In genomic region chr1:44775078-44775929, GRCh38 we compare ENCODE assay signal across 8 cellular contexts. TPM values are rescaled to one million over a fixed set of nuclear protein-coding genes. Genes with fewer than 3 reads are reported as not detected.
DNase-seq lines count a peak whose midpoint lies in the region; ATAC-seq and TF ChIP-seq lines count a peak whose summit lies in the region.

Gene RPS8 (plus strand): TSS chr1:44775540. CDS start chr1:44775597, 57 bp downstream.

- TF ChIP-seq CTCF in ascending aorta (IDR thresholded peaks at IDR 0.05) = no peak
- TF ChIP-seq CTCF in vagina (IDR thresholded peaks at IDR 0.05) = peak in 1 of 3 experiments; percentile 16

- peaks cover 8 to 9% of the 10 kb centered on the region in 2 donors for H3K4me1 ChIP-seq in ascending aorta
- H3K4me1 ChIP-seq in rectal smooth muscle tissue (ENCODE audit: control insufficient read depth, insufficient read depth, low read length) = peaks cover 2% of the 10 kb centered on the region
- H3K4me1 ChIP-seq in vagina = peaks cover 26% of the 10 kb centered on the region

- ATAC-seq in GM18505 (IDR thresholded peaks at IDR 0.05; ENCODE audit: unreplicated experiment) = peak; percentile 73
- peak; percentile 64 for ATAC-seq in HG02943 (IDR thresholded peaks at IDR 0.05; ENCODE audit: low read depth, unreplicated experiment)

- H3K27me3 ChIP-seq in ascending aorta (no peaks in the 10 kb centered on the region), rectal smooth muscle tissue (ENCODE audit: control insufficient read depth, insufficient read depth, low read length) (no peaks in the 10 kb centered on the region), vagina (no peaks in the 10 kb centered on the region)

- no peaks in the 10 kb centered on the region for H3K27me3 Mint-ChIP-seq in T-helper 2 cell treated with Interferon-gamma antibody and Interleukin-4, amounts not matched to agents 5 μg/mL and 100 μg/mL, for 36 hours (ENCODE audit: low read depth)

- H3K36me3 Mint-ChIP-seq in T-helper 2 cell treated with Interferon-gamma antibody and Interleukin-4, amounts not matched to agents 5 μg/mL and 100 μg/mL, for 36 hours (ENCODE audit: low read depth) = peaks cover 46% of the 10 kb centered on the region

- peak; percentile 99 for TF ChIP-seq POLR2A in GM18505 (IDR thresholded peaks at IDR 0.05; ENCODE audit: borderline replicate concordance, extremely low read depth, insufficient read depth, insufficient read length)
- TF ChIP-seq POLR2A in vagina (IDR thresholded peaks at IDR 0.05) = peak in 1 of 2 donors; percentile 89

- no peaks in the 10 kb centered on the region for H3K9me3 Mint-ChIP-seq in T-helper 2 cell treated with Interferon-gamma antibody and Interleukin-4, amounts not matched to agents 5 μg/mL and 100 μg/mL, for 36 hours

- H3K36me3 ChIP-seq in ascending aorta (peaks cover 20 to 36% of the 10 kb centered on the region in 2 donors), rectal smooth muscle tissue (ENCODE audit: control insufficient read depth, insufficient read depth, low read length) (peaks cover 7% of the 10 kb centered on the region), vagina (peaks cover 0 to 31% of the 10 kb centered on the region in 2 donors)

- H3K4me3 ChIP-seq in ascending aorta (peak within 1 kb of the TSS; percentile 60 to 78), rectal smooth muscle tissue (ENCODE audit: low read length) (peak within 1 kb of the TSS; percentile 81), vagina (peak within 1 kb of the TSS; percentile 71 to 85)

- intact Hi-C loops in ascending aorta (cut with DNase I) (loop anchor here (1.0 to 5.0 kb wide), 4 partner anchors 23 to 527 kb away; partner anchors contain the start of genes KIF2C and RNU5D-1), vagina (cut with DNase I) (loop anchor here (5.0 kb wide), 1 partner anchor 38 kb away; the partner anchor contains the start of gene KIF2C)

- H3K27ac ChIP-seq in ascending aorta (peak within 1 kb of the TSS; percentile 89 to 93), rectal smooth muscle tissue (ENCODE audit: low read depth, low read length) (peak within 1 kb of the TSS; percentile 100), vagina (peak within 1 kb of the TSS; percentile 96)

- peak within 1 kb of the TSS; percentile 99 for H3K9ac ChIP-seq in rectal smooth muscle tissue (ENCODE audit: low read length)

- peaks cover 27% of the 10 kb centered on the region for H3K4me1 Mint-ChIP-seq in T-helper 2 cell treated with Interferon-gamma antibody and Interleukin-4, amounts not matched to agents 5 μg/mL and 100 μg/mL, for 36 hours (ENCODE audit: low read depth)

- H3K9me3 ChIP-seq in ascending aorta (no peaks in the 10 kb centered on the region), vagina (no peaks in the 10 kb centered on the region)

- DNase-seq in NCI-H187 treated with DMSO at 0.1 percent for 48 hours (lab: John Stamatoyannopoulos, UW) = peak; percentile 69
- DNase-seq in T-helper 2 cell treated with Interferon-gamma antibody and Interleukin-4, amounts not matched to agents 5 μg/mL and 100 μg/mL, for 36 hours (ENCODE audit: low spot score) = peak; percentile 90
- peak; percentile 56 to 96 for DNase-seq in ascending aorta (ENCODE audit: low spot score in 2 of 2)
- DNase-seq in hepatic stellate cell (ENCODE audit: low spot score) = peak; percentile 85
- DNase-seq in vagina (ENCODE audit: extremely low spot score in 2 of 2) = no peak

- H3K4me3 Mint-ChIP-seq in T-helper 2 cell treated with Interferon-gamma antibody and Interleukin-4, amounts not matched to agents 5 μg/mL and 100 μg/mL, for 36 hours = peak within 1 kb of the TSS; percentile 94

- H3K27ac Mint-ChIP-seq in T-helper 2 cell treated with Interferon-gamma antibody and Interleukin-4, amounts not matched to agents 5 μg/mL and 100 μg/mL, for 36 hours = peak within 1 kb of the TSS; percentile 98

RNA-seq across cellular contexts. Expression of gene RPS8, which starts in this region (rescaled TPM):
- total RNA-seq in ascending aorta (1,693 TPM), vagina (2,511 TPM)

Comparison
In these comparisons a context has a peak if more than half of its experiments do, and no peak if none do; other contexts are left out.
1. DNase-seq: peak in NCI-H187 treated with DMSO at 0.1 percent for 48 hours (single experiment), T-helper 2 cell treated with Interferon-gamma antibody and Interleukin-4, amounts not matched to agents 5 μg/mL and 100 μg/mL, for 36 hours (single experiment), ascending aorta (2 of 2) and hepatic stellate cell (single experiment); none in vagina (0 of 2).
2. Peak in every context shown above with its lines, with median percentiles within 50 percentile points of each other: H3K27ac ChIP-seq and H3K4me3 ChIP-seq.